Comparison of ENCODE assay signal across 9 cellular contexts in the genomic region with DNA sequence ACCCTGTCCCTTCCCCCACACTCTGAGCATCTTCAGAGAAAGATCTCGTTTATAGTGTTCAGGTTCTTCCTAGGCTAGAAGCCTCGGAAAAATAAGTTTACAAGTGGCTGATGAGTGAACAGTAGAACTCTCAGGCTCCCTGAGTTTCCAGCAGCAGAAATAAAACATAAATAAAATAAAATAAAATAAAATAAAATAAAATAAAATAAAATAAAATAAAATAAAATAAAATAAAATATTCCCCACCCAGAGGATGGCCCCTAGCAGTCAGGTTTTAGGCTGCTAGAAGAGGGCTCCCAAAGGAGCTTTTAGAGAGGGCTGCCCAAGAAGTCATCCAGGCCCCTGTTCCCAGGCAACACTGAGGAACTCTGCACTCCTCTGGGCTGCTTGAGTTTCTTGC.
"Had no signal": no experiment of that assay in that cellular context is flagged by ENCODE, and none has a peak within 500 bp of the region (broad histone marks: within the 10 kb centered on the region; RNA-seq: fewer than 3 reads in every experiment).

No MANE protein-coding gene starts in this region.

- H3K27ac ChIP-seq: GM23248 had no signal

- H3K9ac ChIP-seq: GM23248 had no signal

- H2AFZ ChIP-seq: GM23248 had no signal

- H3K36me3 ChIP-seq: HAP-1 had no signal

- H3K4me1 ChIP-seq: HAP-1 had no signal

- ATAC-seq: HCT116, K562 had no signal

- H3K9me3 ChIP-seq: HAP-1 had no signal

- H3K4me3 ChIP-seq: GM23248, HAP-1, K562 had no signal

- DNase-seq: GM23248, GOT3, H7, HFFc6, IMR-90, KG1 had no signal
